8 cellular contexts compared by ENCODE assay signal in the genomic region with DNA sequence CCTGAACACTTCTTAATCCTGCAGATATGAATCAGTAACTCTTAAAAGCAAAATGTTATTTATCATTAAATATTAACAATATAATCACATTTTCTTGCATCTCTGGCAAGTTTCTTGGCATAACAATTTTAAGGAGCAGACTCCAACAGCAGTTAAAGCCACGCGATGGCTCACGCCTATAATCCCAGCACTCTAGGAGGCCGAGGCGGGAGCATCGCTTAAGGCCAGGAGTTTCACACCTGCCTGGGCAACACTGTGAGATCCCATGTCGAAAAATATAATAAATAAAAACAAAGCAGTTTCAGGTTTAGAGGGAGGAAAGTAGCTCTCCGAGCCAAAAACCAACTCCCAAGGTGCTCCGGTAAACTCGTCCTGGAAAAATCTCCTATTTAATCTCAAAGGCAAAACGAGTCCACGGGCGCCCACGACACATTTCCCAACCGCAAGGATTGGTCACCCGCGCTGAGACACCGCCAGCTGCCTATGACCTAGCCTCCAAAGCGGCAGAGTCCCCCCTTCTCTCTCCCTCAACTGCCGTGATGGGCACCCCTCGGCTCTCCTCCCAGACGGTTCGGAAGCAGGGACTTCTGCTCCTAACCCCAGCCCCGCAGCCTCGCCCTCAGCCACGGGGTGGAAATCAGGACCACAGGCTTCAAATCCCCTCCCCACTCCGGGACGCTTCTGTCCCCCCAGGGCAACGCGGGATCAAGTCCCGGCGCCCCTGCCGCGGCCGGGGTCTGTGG. TPM values are rescaled to one million over a fixed set of nuclear protein-coding genes. Genes with fewer than 3 reads are reported as not detected.
DNase-seq lines count a peak whose midpoint lies in the region; ATAC-seq and TF ChIP-seq lines count a peak whose summit lies in the region.
"Not testable (repeated sequence)": the region's sequence is repeated elsewhere in the genome, so short reads cannot be mapped to it uniquely, and the experiment has no call there.

No MANE protein-coding gene starts in this region.

- peaks cover 25% of the 10 kb centered on the region for H3K4me1 Mint-ChIP-seq in mesothelial cell of epicardium

- peak overlapping the region; percentile 91 for H3K4me3 ChIP-seq in AG10803 (ENCODE audit: low read length)
- peak overlapping the region; percentile 81 for H3K4me3 ChIP-seq in SJCRH30
- H3K4me3 ChIP-seq in fibroblast of pulmonary artery (replicated peaks; ENCODE audit: low read depth, low read length), result peak overlapping the region; percentile 74

- not testable (repeated sequence) for H3K27me3 ChIP-seq in SJCRH30

- H3K9me3 Mint-ChIP-seq in mesothelial cell of epicardium, result not testable (repeated sequence)

- not testable (repeated sequence) for DNase-seq in AG10803 (ENCODE audit: low read depth); mesothelial cell of epicardium (ENCODE audit: low spot score in 2 of 2, unreplicated experiment in 2 of 2)
- DNase-seq in SJCRH30 (peak; percentile 34 to 35), fibroblast of pulmonary artery (ENCODE audit: low read depth) (peak; percentile 10)
- DNase-seq in stimulated activated CD4-positive, alpha-beta T cell treated with anti-CD3 and anti-CD28 coated beads, Interleukin-2, amount 100 ng/mL, for 48 hours, result peak; percentile 7 to 12

- H3K27ac ChIP-seq in SJCRH30 (peak overlapping the region; percentile 49), adipose tissue (ENCODE audit: low read depth, low read length) (peak overlapping the region; percentile 83)

- not testable (repeated sequence) for H3K4me1 ChIP-seq in SJCRH30

- H3K27me3 Mint-ChIP-seq in mesothelial cell of epicardium (ENCODE audit: low read depth), result not testable (repeated sequence)

- H3K36me3 ChIP-seq in SJCRH30, result not testable (repeated sequence)

- TF ChIP-seq CTCF in AG10803 (conservative IDR thresholded peaks at IDR 0.05; ENCODE audit: low read length); fibroblast of pulmonary artery (IDR thresholded peaks at IDR 0.05; ENCODE audit: low read length, missing control alignments); mesothelial cell of epicardium (IDR thresholded peaks at IDR 0.05; ENCODE audit: unreplicated experiment): not testable (repeated sequence)

- H3K9me3 ChIP-seq in SJCRH30 (replicated peaks), result not testable (repeated sequence)

- peak overlapping the region; percentile 90 for H3K4me3 Mint-ChIP-seq in mesothelial cell of epicardium

- peak overlapping the region; percentile 94 for H3K27ac Mint-ChIP-seq in mesothelial cell of epicardium

- H3K36me3 Mint-ChIP-seq in mesothelial cell of epicardium, result not testable (repeated sequence)

- ATAC-seq in GM19467 (IDR thresholded peaks at IDR 0.05; ENCODE audit: unreplicated experiment), result peak; percentile 19
- ATAC-seq in HG03342 (IDR thresholded peaks at IDR 0.05; ENCODE audit: unreplicated experiment), result peak; percentile 6

- WGBS in adipose tissue, 3 donors, result 1 to 10% (median 6%) methylated on average over 32 to 35 of the region's 35 CpGs

RNA-seq across cellular contexts. Expression of gene KCTD7, which starts 37.5 kb away (rescaled TPM):
- total RNA-seq in SJCRH30 (2014; rRNA removed; shearing (Covaris generic)), result 12.1 and 12.5 TPM in 2 replicates
- polyA plus RNA-seq in adipose tissue, result 1 to 10 TPM; 2.7 to 8.1 (median 4.3) TPM
- total RNA-seq in mesothelial cell of epicardium, result 14.3 to 15.9 TPM (median 15.2 TPM) in 3 replicates
